8 cellular contexts compared by ENCODE assay signal in genomic region chr10:27242473-27242950, GRCh38. TPM values are rescaled to one million over a fixed set of nuclear protein-coding genes. Genes with fewer than 3 reads are reported as not detected.
DNase-seq lines count a peak whose midpoint lies in the region; ATAC-seq, FAIRE-seq and TF ChIP-seq lines count a peak whose summit lies in the region.

No MANE protein-coding gene starts in this region.

- H3K9ac ChIP-seq in astrocyte (ENCODE audit: low read length): peak overlapping the region; percentile 92

- no peaks in the 10 kb centered on the region for H4K20me1 ChIP-seq in astrocyte (ENCODE audit: insufficient read depth, low read length)

- no peaks in the 10 kb centered on the region for H3K27me3 Mint-ChIP-seq in activated naive CD4-positive, alpha-beta T cell treated with anti-CD3 and anti-CD28 coated beads, Interleukin-2, amount 50 U/mL, for 24 hours
- no peaks in the 10 kb centered on the region for H3K27me3 Mint-ChIP-seq in astrocyte (ENCODE audit: low read depth, unreplicated experiment)

- H3K4me2 ChIP-seq in astrocyte (ENCODE audit: low read length): peak overlapping the region; percentile 96

- no peaks in the 10 kb centered on the region for H3K9me3 Mint-ChIP-seq in activated naive CD4-positive, alpha-beta T cell treated with anti-CD3 and anti-CD28 coated beads, Interleukin-2, amount 50 U/mL, for 24 hours
- H3K9me3 Mint-ChIP-seq in astrocyte (ENCODE audit: unreplicated experiment): no peaks in the 10 kb centered on the region

- H3K79me2 ChIP-seq in astrocyte (ENCODE audit: insufficient read depth, low read length): peaks cover 27% of the 10 kb centered on the region

- ATAC-seq in lower lobe of right lung: no peak
- no peak for ATAC-seq in upper lobe of right lung
- ATAC-seq in HG03439 (IDR thresholded peaks at IDR 0.05; ENCODE audit: unreplicated experiment): no peak
- no peak for ATAC-seq in GM19023 (IDR thresholded peaks at IDR 0.05; ENCODE audit: unreplicated experiment)

- H3K4me3 Mint-ChIP-seq in activated naive CD4-positive, alpha-beta T cell treated with anti-CD3 and anti-CD28 coated beads, Interleukin-2, amount 50 U/mL, for 24 hours: peak overlapping the region; percentile 98
- peak overlapping the region; percentile 90 for H3K4me3 Mint-ChIP-seq in astrocyte (ENCODE audit: unreplicated experiment)

- intact Hi-C loops in lower lobe of right lung (cut with DNase I) (no loop called here), upper lobe of right lung (cut with DNase I) (no loop called here)

- no peak for DNase-seq in activated naive CD4-positive, alpha-beta T cell (lab: John Stamatoyannopoulos, UW)
- DNase-seq in astrocyte (ENCODE audit: low read depth) (no peak), lower lobe of right lung (no peak), upper lobe of right lung (no peak), hepatic stellate cell (ENCODE audit: low spot score) (no peak)

- H3K36me3 ChIP-seq in astrocyte (ENCODE audit: insufficient read depth, low read length) (no peaks in the 10 kb centered on the region), lower lobe of right lung (no peaks in the 10 kb centered on the region), upper lobe of right lung (no peaks in the 10 kb centered on the region)

- H3K27ac ChIP-seq in astrocyte (ENCODE audit: low read depth, low read length) (peak overlapping the region; percentile 92), lower lobe of right lung (peak overlapping the region; percentile 96), upper lobe of right lung (peak overlapping the region; percentile 97)

- H3K27ac Mint-ChIP-seq in activated naive CD4-positive, alpha-beta T cell treated with anti-CD3 and anti-CD28 coated beads, Interleukin-2, amount 50 U/mL, for 24 hours: peak overlapping the region; percentile 95
- peak overlapping the region; percentile 94 for H3K27ac Mint-ChIP-seq in astrocyte (ENCODE audit: unreplicated experiment)

- H3K4me3 ChIP-seq in astrocyte (ENCODE audit: insufficient read depth, low read depth, low read length): peak overlapping the region; percentile 93
- H3K4me3 ChIP-seq in lower lobe of right lung: peak overlapping the region; percentile 90
- peak overlapping the region; percentile 83 for H3K4me3 ChIP-seq in upper lobe of right lung

- peaks cover 30% of the 10 kb centered on the region for H3K4me1 Mint-ChIP-seq in activated naive CD4-positive, alpha-beta T cell treated with anti-CD3 and anti-CD28 coated beads, Interleukin-2, amount 50 U/mL, for 24 hours
- peaks cover 16% of the 10 kb centered on the region for H3K4me1 Mint-ChIP-seq in astrocyte (ENCODE audit: low read depth, unreplicated experiment)

- TF ChIP-seq CTCF in astrocyte (IDR thresholded peaks at IDR 0.05; ENCODE audit: insufficient read depth, low read depth, low read length): no peak
- TF ChIP-seq CTCF in lower lobe of right lung (IDR thresholded peaks at IDR 0.05): no peak
- no peak for TF ChIP-seq CTCF in upper lobe of right lung (IDR thresholded peaks at IDR 0.05)

- peaks cover 18% of the 10 kb centered on the region for H3K4me1 ChIP-seq in astrocyte (ENCODE audit: insufficient read depth, low read length)
- peaks cover 38% of the 10 kb centered on the region for H3K4me1 ChIP-seq in lower lobe of right lung
- peaks cover 16% of the 10 kb centered on the region for H3K4me1 ChIP-seq in upper lobe of right lung

- H3K27me3 ChIP-seq in astrocyte (ENCODE audit: insufficient read depth, low read length) (no peaks in the 10 kb centered on the region), lower lobe of right lung (ENCODE audit: low read depth) (no peaks in the 10 kb centered on the region), upper lobe of right lung (no peaks in the 10 kb centered on the region)

- peak overlapping the region; percentile 98 for H2AFZ ChIP-seq in astrocyte (ENCODE audit: low read depth, low read length)

- no peak for FAIRE-seq in astrocyte (lab: Jason Lieb, UNC)

- no peaks in the 10 kb centered on the region for H3K9me3 ChIP-seq in astrocyte (ENCODE audit: insufficient read depth, low read depth, low read length)
- H3K9me3 ChIP-seq in lower lobe of right lung: no peaks in the 10 kb centered on the region
- H3K9me3 ChIP-seq in upper lobe of right lung: no peaks in the 10 kb centered on the region

- peaks cover 2% of the 10 kb centered on the region for H3K36me3 Mint-ChIP-seq in activated naive CD4-positive, alpha-beta T cell treated with anti-CD3 and anti-CD28 coated beads, Interleukin-2, amount 50 U/mL, for 24 hours
- H3K36me3 Mint-ChIP-seq in astrocyte (ENCODE audit: low read depth, unreplicated experiment): no peaks in the 10 kb centered on the region

RNA-seq across cellular contexts. Expression of gene ACBD5, which starts 1.9 kb away (rescaled TPM):
- 23.8 TPM in 2 replicates for total RNA-seq in astrocyte
- total RNA-seq in lower lobe of right lung: 27.9 TPM
- 27.4 TPM for total RNA-seq in upper lobe of right lung
